13 cellular contexts compared by ENCODE assay signal in the genomic region with DNA sequence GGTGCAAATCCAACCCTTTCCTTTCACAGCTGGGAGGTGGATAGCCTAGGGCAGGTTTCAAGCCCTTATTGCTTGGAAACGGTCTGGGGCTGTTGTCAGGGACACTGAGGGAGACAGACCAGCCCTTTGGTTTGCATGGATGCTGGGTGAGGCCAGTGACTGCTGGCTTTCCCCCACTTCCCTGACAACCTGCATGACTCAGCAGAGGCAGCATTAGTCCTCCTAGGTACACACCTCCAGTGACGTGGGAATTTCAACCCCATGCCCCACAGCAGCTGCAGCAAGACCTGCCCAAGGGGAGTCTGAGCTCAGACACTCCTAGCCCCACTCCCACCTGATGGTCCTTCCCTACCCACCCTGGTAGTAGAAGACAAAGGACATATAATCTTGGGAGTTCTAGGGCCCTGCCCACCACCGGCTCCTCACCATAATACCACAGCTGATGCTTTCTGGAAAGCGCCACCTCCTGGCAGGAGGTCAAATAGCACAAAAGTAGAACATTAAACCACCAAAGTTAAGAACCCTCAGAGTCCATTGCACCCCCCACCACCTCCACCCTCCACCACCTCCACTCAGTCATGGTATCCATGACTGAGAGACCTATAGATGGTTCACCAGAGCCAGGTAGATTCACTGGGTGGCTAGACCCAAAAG.
DNase-seq lines count a peak whose midpoint lies in the region; ATAC-seq and TF ChIP-seq lines count a peak whose summit lies in the region.
"Had no signal": no experiment of that assay in that cellular context is flagged by ENCODE, and none has a peak within 500 bp of the region (broad histone marks: within the 10 kb centered on the region; RNA-seq: fewer than 3 reads in every experiment).

No MANE protein-coding gene starts in this region.

- H3K36me3 ChIP-seq in HCT116 (ENCODE audit: control insufficient read depth in 1 of 2, insufficient read depth in 2 of 2, low read length in 2 of 2) (no peaks in the 10 kb centered on the region), SU-DHL-6 (ENCODE audit: low read length) (no peaks in the 10 kb centered on the region), neuronal stem cell (replicated peaks in 1 of 2; ENCODE audit: control insufficient read depth in 2 of 2, insufficient read depth in 2 of 2, low read length in 2 of 2) (no peaks in the 10 kb centered on the region)
- H3K36me3 ChIP-seq: colonic mucosa, transverse colon had no signal

- H3K9me3 ChIP-seq in HCT116 (ENCODE audit: control insufficient read depth in 1 of 2, insufficient read depth in 1 of 2, low read depth in 1 of 2, low read length in 2 of 2) (no peaks in the 10 kb centered on the region), SU-DHL-6 (ENCODE audit: insufficient read depth, low read length) (no peaks in the 10 kb centered on the region), neuronal stem cell (replicated peaks in 1 of 2; ENCODE audit: control insufficient read depth in 2 of 2, insufficient read depth in 1 of 2, low read depth in 1 of 2, low read length in 2 of 2) (no peaks in the 10 kb centered on the region)
- H3K9me3 ChIP-seq: colonic mucosa, transverse colon had no signal

- H2BK15ac ChIP-seq in neuronal stem cell (ENCODE audit: low read length), result no peak overlapping the region

- no CpG with 5 or more reads among the region's 4 CpGs for WGBS in neuronal stem cell (ENCODE audit: extremely low coverage in 2 of 2, insufficient read length in 2 of 2, insufficient replicate concordance in 1 of 2), 2 donors

- H3K4me3 Mint-ChIP-seq in activated CD4-positive, alpha-beta memory T cell treated with anti-CD3 and anti-CD28 coated beads for 36 hours, result no peak overlapping the region
- H3K4me3 Mint-ChIP-seq in activated CD4-positive, alpha-beta memory T cell treated with anti-CD3 and anti-CD28 coated beads, Interleukin-2, amount 10 ng/mL, durations not matched to agents 7 days and 5 days, result no peak overlapping the region

- TF ChIP-seq RAD21 in HCT116 (IDR thresholded peaks at IDR 0.05; ENCODE audit: low read depth), result no peak

- H2BK5ac ChIP-seq in neuronal stem cell (ENCODE audit: low read length), result no peak overlapping the region

- no peaks in the 10 kb centered on the region for H3K27me3 ChIP-seq in HCT116 (ENCODE audit: insufficient read depth, low read length)
- H3K27me3 ChIP-seq in SU-DHL-6 (ENCODE audit: low read length), result no peaks in the 10 kb centered on the region
- no peaks in the 10 kb centered on the region for H3K27me3 ChIP-seq in neuronal stem cell (ENCODE audit: control insufficient read depth in 3 of 3, insufficient read depth in 3 of 3, low read depth in 1 of 3, low read length in 3 of 3)
- H3K27me3 ChIP-seq: colonic mucosa, transverse colon had no signal

- no peaks in the 10 kb centered on the region for H3K79me1 ChIP-seq in neuronal stem cell (ENCODE audit: low read depth, low read length)

- H3K9me2 ChIP-seq in HCT116 (ENCODE audit: insufficient read depth) (no peaks in the 10 kb centered on the region), SU-DHL-6 (replicated peaks; ENCODE audit: insufficient read depth, low read length) (no peaks in the 10 kb centered on the region)

- H3K9ac ChIP-seq in HCT116 (ENCODE audit: low read length), result no peak overlapping the region
- no peak overlapping the region for H3K9ac ChIP-seq in SU-DHL-6 (ENCODE audit: low read length)
- H3K9ac ChIP-seq in neuronal stem cell (ENCODE audit: low read depth, low read length, poor library complexity), result no peak overlapping the region

- H2AFZ ChIP-seq in HCT116 (ENCODE audit: low read depth, low read length, poor library complexity, severe bottlenecking) (no peak overlapping the region), SU-DHL-6 (ENCODE audit: low read depth, low read length, severe bottlenecking) (peak overlapping the region; percentile 19), neuronal stem cell (ENCODE audit: low read length) (peak overlapping the region; percentile 4)

- no peak overlapping the region for H2BK12ac ChIP-seq in neuronal stem cell (ENCODE audit: low read length)

- no peak overlapping the region for H3K27ac Mint-ChIP-seq in activated CD4-positive, alpha-beta memory T cell treated with anti-CD3 and anti-CD28 coated beads for 36 hours
- no peak overlapping the region for H3K27ac Mint-ChIP-seq in activated CD4-positive, alpha-beta memory T cell treated with anti-CD3 and anti-CD28 coated beads, Interleukin-2, amount 10 ng/mL, durations not matched to agents 7 days and 5 days

- H2BK120ac ChIP-seq in neuronal stem cell (ENCODE audit: low read depth, low read length), result no peak overlapping the region

- H3K27ac ChIP-seq in HCT116 (ENCODE audit: low read depth, low read length) (no peak overlapping the region), SU-DHL-6 (ENCODE audit: low read depth, low read length) (no peak overlapping the region), neuronal stem cell (replicated peaks; ENCODE audit: low read length) (no peak overlapping the region)
- H3K27ac ChIP-seq: colonic mucosa, transverse colon had no signal

- H3K4me2 ChIP-seq in HCT116 (ENCODE audit: low read length), result no peak overlapping the region
- no peak overlapping the region for H3K4me2 ChIP-seq in SU-DHL-6 (ENCODE audit: low read depth, low read length, poor library complexity, severe bottlenecking)
- H3K4me2 ChIP-seq in neuronal stem cell (ENCODE audit: insufficient read depth, low read length, poor library complexity, severe bottlenecking), result no peak overlapping the region

- H3K4me1 Mint-ChIP-seq in activated CD4-positive, alpha-beta memory T cell treated with anti-CD3 and anti-CD28 coated beads for 36 hours (ENCODE audit: low read depth), result no peaks in the 10 kb centered on the region
- H3K4me1 Mint-ChIP-seq in activated CD4-positive, alpha-beta memory T cell treated with anti-CD3 and anti-CD28 coated beads, Interleukin-2, amount 10 ng/mL, durations not matched to agents 7 days and 5 days, result peaks cover 2% of the 10 kb centered on the region

- no peak overlapping the region for H3K14ac ChIP-seq in neuronal stem cell (ENCODE audit: low read length)

- ATAC-seq in HCT116 (peak; percentile 32; the same call in 1 of the 2 replicates), HG03196 (IDR thresholded peaks at IDR 0.05; ENCODE audit: unreplicated experiment) (no peak)

- H4K20me1 ChIP-seq in HCT116 (ENCODE audit: insufficient read depth), result no peaks in the 10 kb centered on the region
- H4K20me1 ChIP-seq in SU-DHL-6 (ENCODE audit: low read depth, low read length), result no peaks in the 10 kb centered on the region

- intact Hi-C loops in activated CD4-positive, alpha-beta memory T cell treated with anti-CD3 and anti-CD28 coated beads for 36 hours (cut with micrococcal nuclease), result no loop called here
- intact Hi-C loops in HCT116 (cut with micrococcal nuclease), result no loop called here

- H3K4me1 ChIP-seq in HCT116 (ENCODE audit: control insufficient read depth in 1 of 2, insufficient read depth in 2 of 2, low read length in 2 of 2) (no peaks in the 10 kb centered on the region), neuronal stem cell (ENCODE audit: control insufficient read depth in 2 of 2, insufficient read depth in 1 of 2, low read depth in 1 of 2, low read length in 2 of 2) (no peaks in the 10 kb centered on the region)
- H3K4me1 ChIP-seq: colonic mucosa, transverse colon had no signal

- H3K4me3 ChIP-seq in HCT116 (replicated peaks in 1 of 2; ENCODE audit: low read depth in 1 of 2, low read length in 2 of 2), result no peak overlapping the region
- H3K4me3 ChIP-seq in SU-DHL-6 (ENCODE audit: insufficient read depth, low read length, poor library complexity, severe bottlenecking), result no peak overlapping the region
- peak overlapping the region in 1 of 2 donors; percentile 25 for H3K4me3 ChIP-seq in neuronal stem cell (ENCODE audit: low read length in 2 of 2)
- H3K4me3 ChIP-seq: colonic mucosa, transverse colon had no signal

- H3K4ac ChIP-seq in neuronal stem cell (ENCODE audit: low read length), result no peak overlapping the region

- TF ChIP-seq CTCF in HCT116 (IDR thresholded peaks at IDR 0.05 in 2 of 3, conservative IDR thresholded peaks at IDR 0.05 in 1 of 3; ENCODE audit: borderline replicate concordance in 1 of 3, insufficient read depth in 1 of 3, low read depth in 2 of 3, low read length in 2 of 3), result peak in 2 of 3 experiments; percentile 22 to 47; a peak in 3 of 6 replicates
- peak; percentile 34 for TF ChIP-seq CTCF in SU-DHL-6 (IDR thresholded peaks at IDR 0.05; ENCODE audit: insufficient read depth, low read length, poor library complexity, severe bottlenecking)

- no peak for TF ChIP-seq POLR2A in HCT116 (IDR thresholded peaks at IDR 0.05; ENCODE audit: borderline replicate concordance, extremely low read depth, insufficient read depth, insufficient read length)

- H3K27me3 Mint-ChIP-seq in activated CD4-positive, alpha-beta memory T cell treated with anti-CD3 and anti-CD28 coated beads for 36 hours, result no peaks in the 10 kb centered on the region
- H3K27me3 Mint-ChIP-seq in activated CD4-positive, alpha-beta memory T cell treated with anti-CD3 and anti-CD28 coated beads, Interleukin-2, amount 10 ng/mL, durations not matched to agents 7 days and 5 days, result no peaks in the 10 kb centered on the region

- BruUV-seq in HCT116 (replicated peaks; lab: Mats Ljungman, UMichigan), result no TSS peak

- no peak overlapping the region for H2AK5ac ChIP-seq in neuronal stem cell (ENCODE audit: low read depth, low read length)

- H3K18ac ChIP-seq in neuronal stem cell (ENCODE audit: low read length), result no peak overlapping the region

- CTCF ChIA-PET in activated CD4-positive, alpha-beta memory T cell treated with anti-CD3 and anti-CD28 coated beads for 36 hours (lab: Charles Lee), result interaction anchor here (1.8 kb wide), 1 partner anchor 405 kb away, joined by 6 read pairs; no protein-coding TSS in a partner anchor
- CTCF ChIA-PET in activated CD4-positive, alpha-beta memory T cell treated with anti-CD3 and anti-CD28 coated beads, Interleukin-2, amount 10 ng/mL, durations not matched to agents 7 days and 5 days (lab: Charles Lee), result no interaction called here
- CTCF ChIA-PET in HCT116 (lab: Charles Lee), result no interaction called here

- no peaks in the 10 kb centered on the region for H3F3A ChIP-seq in SU-DHL-6 (ENCODE audit: insufficient read depth)

- H3K79me2 ChIP-seq in HCT116 (ENCODE audit: insufficient read depth, low read length), result no peaks in the 10 kb centered on the region
- H3K79me2 ChIP-seq in SU-DHL-6 (ENCODE audit: insufficient read depth, low read length), result no peaks in the 10 kb centered on the region

- peaks cover 10% of the 10 kb centered on the region for H3K9me3 Mint-ChIP-seq in activated CD4-positive, alpha-beta memory T cell treated with anti-CD3 and anti-CD28 coated beads for 36 hours
- H3K9me3 Mint-ChIP-seq in activated CD4-positive, alpha-beta memory T cell treated with anti-CD3 and anti-CD28 coated beads, Interleukin-2, amount 10 ng/mL, durations not matched to agents 7 days and 5 days, result peaks cover 9% of the 10 kb centered on the region

- no peak overlapping the region for H4K8ac ChIP-seq in neuronal stem cell (ENCODE audit: low read depth, low read length)

- H4K91ac ChIP-seq in neuronal stem cell (ENCODE audit: low read depth, low read length, poor library complexity), result no peak overlapping the region

- POLR2A ChIA-PET in activated CD4-positive, alpha-beta memory T cell treated with anti-CD3 and anti-CD28 coated beads for 36 hours (lab: Charles Lee), result no interaction called here
- POLR2A ChIA-PET in activated CD4-positive, alpha-beta memory T cell treated with anti-CD3 and anti-CD28 coated beads, Interleukin-2, amount 10 ng/mL, durations not matched to agents 7 days and 5 days (lab: Charles Lee), result no interaction called here
- POLR2A ChIA-PET in HCT116 (lab: Charles Lee), result no interaction called here

- peak; percentile 10 for DNase-seq in activated CD4-positive, alpha-beta memory T cell treated with anti-CD3 and anti-CD28 coated beads for 36 hours
- no peak for DNase-seq in activated CD4-positive, alpha-beta memory T cell treated with anti-CD3 and anti-CD28 coated beads, Interleukin-2, amount 10 ng/mL, durations not matched to agents 7 days and 5 days
- DNase-seq in HCT116 (ENCODE audit: low read depth, low spot score), result no peak
- no peak for DNase-seq in neuronal stem cell (ENCODE audit: low spot score)
- no peak for DNase-seq in activated CD4-positive, CD25-positive, alpha-beta regulatory T cell treated with anti-CD3 and anti-CD28 coated beads, Interleukin-2, amount 50 U/mL, for 72 hours
- DNase-seq in GM19238 (ENCODE audit: insufficient read length, low spot score), result no peak
- DNase-seq: activated CD8-positive, alpha-beta memory T cell treated with anti-CD3 and anti-CD28 coated beads, Interleukin-2, amount 50 U/mL, for 4 hours; Calu3; colonic mucosa; NCI-H1092 treated with DMSO at 0.1 percent for 48 hours; transverse colon had no signal

- no peak overlapping the region for H3K23ac ChIP-seq in neuronal stem cell (ENCODE audit: low read depth, low read length, poor library complexity)

- H3K36me3 Mint-ChIP-seq in activated CD4-positive, alpha-beta memory T cell treated with anti-CD3 and anti-CD28 coated beads for 36 hours, result no peaks in the 10 kb centered on the region
- H3K36me3 Mint-ChIP-seq in activated CD4-positive, alpha-beta memory T cell treated with anti-CD3 and anti-CD28 coated beads, Interleukin-2, amount 10 ng/mL, durations not matched to agents 7 days and 5 days (ENCODE audit: low read depth), result no peaks in the 10 kb centered on the region

- RAD21 ChIA-PET in HCT116 (lab: Charles Lee; ENCODE audit: low non-redundant PET in 1 of 2, low total read pairs in 2 of 2, uncharacterized antibody in 2 of 2, unreplicated experiment in 2 of 2), result no interaction called here
